Comparison of ENCODE assay signal across 23 cellular contexts in genomic region chr13:61277877-61278276, GRCh38.
"Had no signal": no experiment of that assay in that cellular context is flagged by ENCODE, and none has a peak within 500 bp of the region (broad histone marks: within the 10 kb centered on the region; RNA-seq: fewer than 3 reads in every experiment).

No MANE protein-coding gene starts in this region.

- H3K9me3 ChIP-seq: esophagus muscularis mucosa, gastrocnemius medialis, lower lobe of right lung had no signal

- DNase-seq: dermis blood vessel endothelial cell; dorsolateral prefrontal cortex; effector CD4-positive, alpha-beta T cell; effector memory CD4-positive, alpha-beta T cell; foreskin keratinocyte; gastrocnemius medialis; glutamatergic neuron; head of caudate nucleus; heart right ventricle; hippocampal formation; left colon; left lung; left ventricle myocardium superior; lower lobe of right lung; mesendoderm; midbrain; naive thymus-derived CD4-positive, alpha-beta T cell had no signal

- FAIRE-seq: colon, endothelial cell of umbilical vein, islet of Langerhans, keratinocyte had no signal

- H3K4me1 ChIP-seq: esophagus muscularis mucosa, foreskin keratinocyte, gastrocnemius medialis, heart right ventricle, left lung, lower lobe of right lung had no signal

- H3K27me3 ChIP-seq: dorsolateral prefrontal cortex, esophagus muscularis mucosa, foreskin keratinocyte, gastrocnemius medialis, heart right ventricle, left lung had no signal

- H3K36me3 ChIP-seq: esophagus muscularis mucosa, gastrocnemius medialis, heart right ventricle, left lung, lower lobe of right lung had no signal

- H3K4me3 ChIP-seq: coronary artery, dorsolateral prefrontal cortex, esophagus muscularis mucosa, gastrocnemius medialis, heart right ventricle, left lung, lower lobe of right lung had no signal

- H3K27ac ChIP-seq: coronary artery, dorsolateral prefrontal cortex, esophagus muscularis mucosa, foreskin keratinocyte, gastrocnemius medialis, heart right ventricle, left lung, lower lobe of right lung had no signal

- ATAC-seq: foreskin keratinocyte; gastrocnemius medialis; heart right ventricle; left colon; left lung; left ventricle myocardium superior; lower lobe of right lung; naive thymus-derived CD4-positive, alpha-beta T cell had no signal
